In the genomic region with DNA sequence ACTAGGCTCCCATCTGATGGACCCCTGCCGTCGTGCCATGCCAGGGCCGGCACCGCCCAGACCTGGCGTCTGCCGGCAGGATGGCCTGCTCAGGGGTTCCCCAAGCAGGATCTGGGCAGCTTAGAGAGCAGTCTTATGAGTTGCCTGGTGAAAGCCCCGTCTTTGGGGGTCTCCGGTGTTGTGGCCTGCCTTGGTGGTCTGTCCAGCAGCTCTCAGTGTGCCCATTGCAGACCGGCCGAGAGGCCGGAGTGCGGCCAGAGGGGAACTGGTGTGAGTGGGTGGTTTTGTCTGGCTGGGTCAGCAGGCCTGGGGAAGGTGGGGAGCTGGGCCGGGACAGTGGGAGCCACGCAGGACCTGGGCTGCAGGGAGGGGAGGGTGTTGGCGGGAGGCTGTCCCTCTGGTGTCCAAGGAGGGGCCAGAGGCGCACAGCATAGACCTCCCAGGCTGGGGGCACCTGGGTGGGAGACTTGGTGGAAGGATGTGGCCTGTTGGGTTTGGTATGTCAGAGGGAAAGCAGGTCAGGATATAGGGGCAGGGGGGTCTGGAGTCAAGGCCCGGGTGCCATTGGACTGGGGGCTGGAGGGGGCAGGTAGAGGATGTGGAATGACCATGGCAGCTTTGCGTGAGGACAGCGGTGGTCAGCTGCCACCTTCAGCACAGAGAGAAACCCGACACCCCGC, we compare ENCODE assay signal across 10 cellular contexts. TPM values are rescaled to one million over a fixed set of nuclear protein-coding genes. Genes with fewer than 3 reads are reported as not detected.
A peak's percentile ranks its signal among the peaks of the same experiment; 100 is the strongest.
DNase-seq lines count a peak whose midpoint lies in the region.
"Had no signal": no experiment of that assay in that cellular context is flagged by ENCODE, and none has a peak within 500 bp of the region (broad histone marks: within the 10 kb centered on the region; RNA-seq: fewer than 3 reads in every experiment).

No MANE protein-coding gene starts in this region.

- DNase-seq in activated T-cell treated with anti-CD3 and anti-CD28 coated beads, Interleukin-2, amount 50 U/mL, for 24 hours = no peak
- DNase-seq in activated T-cell treated with anti-CD3 and anti-CD28 coated beads for 4 hours = no peak
- no peak for DNase-seq in inferior parietal cortex (ENCODE audit: extremely low spot score)
- no peak for DNase-seq in Karpas-422
- no peak for DNase-seq in GF-D8 (lab: John Stamatoyannopoulos, UW)
- DNase-seq: activated CD8-positive, alpha-beta memory T cell treated with anti-CD3 and anti-CD28 coated beads, Interleukin-2, amount 50 U/mL, for 48 hours; NCI-H2171 had no signal

- H3K9me3 Mint-ChIP-seq in activated T-cell treated with anti-CD3 and anti-CD28 coated beads, Interleukin-2, amount 50 U/mL, for 24 hours = no peaks in the 10 kb centered on the region

- H3K79me2 ChIP-seq in Karpas-422 (ENCODE audit: low read length) = no peaks in the 10 kb centered on the region

- H3K4me2 ChIP-seq in Karpas-422 (ENCODE audit: low read depth, low read length, poor library complexity, severe bottlenecking) = no peak overlapping the region

- H3K4me3 ChIP-seq in endocrine pancreas (ENCODE audit: control insufficient read depth, insufficient read depth, low read length) = no peak overlapping the region
- peak overlapping the region; percentile 3 to 62 for H3K4me3 ChIP-seq in muscle layer of duodenum (ENCODE audit: low read depth in 1 of 2, low read length in 2 of 2)
- peak overlapping the region; percentile 59 for H3K4me3 ChIP-seq in urinary bladder (ENCODE audit: low read depth, low read length)
- no peak overlapping the region for H3K4me3 ChIP-seq in Karpas-422 (ENCODE audit: low read length)

- H4K20me1 ChIP-seq in Karpas-422 (ENCODE audit: insufficient read depth, low read depth, low read length) = peaks cover 12% of the 10 kb centered on the region; the same call in 1 of the 2 replicates

- no peaks in the 10 kb centered on the region for H3K36me3 Mint-ChIP-seq in activated T-cell treated with anti-CD3 and anti-CD28 coated beads, Interleukin-2, amount 50 U/mL, for 24 hours (ENCODE audit: low read depth)

- H3K9me3 ChIP-seq in endocrine pancreas (ENCODE audit: control insufficient read depth, low read length) = no peaks in the 10 kb centered on the region
- H3K9me3 ChIP-seq in muscle layer of duodenum (ENCODE audit: control insufficient read depth in 1 of 2, low read length in 2 of 2) = no peaks in the 10 kb centered on the region
- H3K9me3 ChIP-seq in Karpas-422 (ENCODE audit: low read length) = no peaks in the 10 kb centered on the region

- no peak overlapping the region for H2AFZ ChIP-seq in Karpas-422 (ENCODE audit: low read length)

- H3K4me1 ChIP-seq in endocrine pancreas (ENCODE audit: control insufficient read depth, insufficient read depth, low read length) (no peaks in the 10 kb centered on the region), muscle layer of duodenum (ENCODE audit: control insufficient read depth in 1 of 2, insufficient read depth in 2 of 2, low read length in 2 of 2) (peaks cover 0 to 24% of the 10 kb centered on the region in 2 donors), urinary bladder (ENCODE audit: insufficient read depth) (peaks cover 4% of the 10 kb centered on the region), Karpas-422 (ENCODE audit: low read length) (peaks cover 14% of the 10 kb centered on the region)

- WGBS in urinary bladder = 59% methylated on average over 21 of the region's 21 CpGs

- no peak overlapping the region for H3K27ac ChIP-seq in muscle layer of duodenum (ENCODE audit: low read length)
- no peak overlapping the region for H3K27ac ChIP-seq in urinary bladder (ENCODE audit: low read depth)
- no peak overlapping the region for H3K27ac ChIP-seq in Karpas-422 (ENCODE audit: low read length)

- no peak overlapping the region for H3K27ac Mint-ChIP-seq in activated T-cell treated with anti-CD3 and anti-CD28 coated beads, Interleukin-2, amount 50 U/mL, for 24 hours

- no peaks in the 10 kb centered on the region for H3K36me3 ChIP-seq in endocrine pancreas (ENCODE audit: control insufficient read depth, insufficient read depth, low read length)
- H3K36me3 ChIP-seq in muscle layer of duodenum (ENCODE audit: control insufficient read depth in 1 of 2, insufficient read depth in 2 of 2, low read length in 2 of 2) = no peaks in the 10 kb centered on the region
- H3K36me3 ChIP-seq in urinary bladder (ENCODE audit: insufficient read depth) = no peaks in the 10 kb centered on the region
- no peaks in the 10 kb centered on the region for H3K36me3 ChIP-seq in Karpas-422 (ENCODE audit: insufficient read depth, low read length)

- H3K27me3 ChIP-seq in endocrine pancreas (ENCODE audit: control insufficient read depth, insufficient read depth, low read length) = no peaks in the 10 kb centered on the region
- H3K27me3 ChIP-seq in muscle layer of duodenum (ENCODE audit: low read depth, low read length) = peaks cover 5% of the 10 kb centered on the region
- H3K27me3 ChIP-seq in Karpas-422 (ENCODE audit: low read length) = no peaks in the 10 kb centered on the region

- H3K9ac ChIP-seq in endocrine pancreas (ENCODE audit: control insufficient read depth, insufficient read depth, low read length) = peak overlapping the region; percentile 48
- H3K9ac ChIP-seq in Karpas-422 (ENCODE audit: low read length) = no peak overlapping the region

- H3K4me3 Mint-ChIP-seq in activated T-cell treated with anti-CD3 and anti-CD28 coated beads, Interleukin-2, amount 50 U/mL, for 24 hours = peak overlapping the region; percentile 38

- peaks cover 7% of the 10 kb centered on the region for H3K4me1 Mint-ChIP-seq in activated T-cell treated with anti-CD3 and anti-CD28 coated beads, Interleukin-2, amount 50 U/mL, for 24 hours (ENCODE audit: low read depth)

- H3K27me3 Mint-ChIP-seq in activated T-cell treated with anti-CD3 and anti-CD28 coated beads, Interleukin-2, amount 50 U/mL, for 24 hours = peaks cover 66% of the 10 kb centered on the region

- H3K9me2 ChIP-seq in Karpas-422 (replicated peaks; ENCODE audit: insufficient read depth, low read length) = no peaks in the 10 kb centered on the region

RNA-seq across cellular contexts. Expression of a gene that starts 16.5 kb away (rescaled TPM):
- 21.1 TPM for total RNA-seq in urinary bladder
- polyA plus RNA-seq in urinary bladder = 53.8 TPM
- 0.60 and 0.87 TPM in 2 replicates for total RNA-seq in Karpas-422 (2014; rRNA removed; shearing (Covaris generic); ENCODE audit: low replicate concordance)

Comparison
In these comparisons a context has a peak if more than half of its experiments do, and no peak if none do; other contexts are left out.
1. H3K4me3 ChIP-seq: peak in muscle layer of duodenum (2 of 2) and urinary bladder (single experiment); none in endocrine pancreas (single experiment) and Karpas-422 (single experiment).
2. RNA of a gene that starts 16.5 kb away (total RNA-seq): 21.1 TPM in urinary bladder (single experiment); 0.60 to 0.87 TPM in Karpas-422; every median in the first group is over 10 times any median in the second.